24 cellular contexts compared by ENCODE assay signal in the genomic region with DNA sequence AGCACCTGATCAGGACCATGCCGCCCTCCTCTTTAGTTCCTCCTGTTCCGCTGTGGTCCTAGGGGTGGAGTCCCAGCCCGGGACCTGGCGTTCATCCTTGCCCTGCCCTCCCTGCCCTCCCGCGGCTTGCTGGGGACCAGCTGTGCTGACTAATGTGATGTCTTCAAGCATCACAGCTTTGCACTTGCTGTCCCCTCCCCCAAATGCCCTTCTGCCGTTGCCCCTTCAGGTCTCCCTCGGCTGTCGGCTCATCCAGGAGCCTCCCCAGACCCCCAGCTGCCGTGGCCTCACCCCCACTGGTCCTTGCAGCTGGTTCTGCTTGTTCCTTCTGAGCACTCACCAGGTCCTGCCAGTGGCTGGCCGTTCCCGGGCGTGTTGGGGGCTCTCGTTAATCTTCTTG. TPM values are rescaled to one million over a fixed set of nuclear protein-coding genes. Genes with fewer than 3 reads are reported as not detected.
DNase-seq lines count a peak whose midpoint lies in the region; ATAC-seq and TF ChIP-seq lines count a peak whose summit lies in the region.
"Had no signal": no experiment of that assay in that cellular context is flagged by ENCODE, and none has a peak within 500 bp of the region (broad histone marks: within the 10 kb centered on the region; RNA-seq: fewer than 3 reads in every experiment).

No MANE protein-coding gene starts in this region.

- peaks cover 38% of the 10 kb centered on the region for H3K4me1 Mint-ChIP-seq in type B pancreatic cell (ENCODE audit: unreplicated experiment)

- H3K36me3 Mint-ChIP-seq in type B pancreatic cell, result no peaks in the 10 kb centered on the region
- H3K36me3 Mint-ChIP-seq: CD4-positive, CD25-positive, alpha-beta regulatory T cell; memory B cell; natural killer cell treated with Interleukin-12 subunit alpha and Interleukin-12 subunit beta and Interleukin-15 and Interleukin-18, amount 100 ng/mL, for 72 hours had no signal

- peak overlapping the region; percentile 46 for H3K27ac Mint-ChIP-seq in type B pancreatic cell
- H3K27ac Mint-ChIP-seq: activated CD8-positive, alpha-beta T cell treated with anti-CD3 and anti-CD28 coated beads, Interleukin-2, amount 10 ng/mL, durations not matched to agents 7 days and 5 days; endodermal cell; memory B cell; natural killer cell treated with Interleukin-12 subunit alpha and Interleukin-12 subunit beta and Interleukin-15 and Interleukin-18, amount 100 ng/mL, for 72 hours; progenitor cell of endocrine pancreas; T-helper 1 cell treated with Interleukin-12 subunit alpha and Interleukin-12 subunit beta and Interleukin-4 antibody, amounts not matched to agents 30 μg/mL and 1 μg/mL, for 36 hours had no signal

- H3K4me1 ChIP-seq in foreskin keratinocyte, result peaks cover 3% of the 10 kb centered on the region
- H3K4me1 ChIP-seq: SJSA1 had no signal

- H3K9me3 Mint-ChIP-seq in type B pancreatic cell, result no peaks in the 10 kb centered on the region
- H3K9me3 Mint-ChIP-seq: activated T-cell treated with anti-CD3 and anti-CD28 coated beads, Interleukin-2, amount 50 U/mL, for 4 hours; CD4-positive, CD25-positive, alpha-beta regulatory T cell; endodermal cell; memory B cell; natural killer cell treated with Interleukin-12 subunit alpha and Interleukin-12 subunit beta and Interleukin-15 and Interleukin-18, amount 100 ng/mL, for 72 hours; T-helper 1 cell treated with Interleukin-12 subunit alpha and Interleukin-12 subunit beta and Interleukin-4 antibody, amounts not matched to agents 30 μg/mL and 1 μg/mL, for 36 hours had no signal

- no peak for TF ChIP-seq CTCF in type B pancreatic cell (conservative IDR thresholded peaks at IDR 0.05)
- TF ChIP-seq CTCF in foreskin keratinocyte (conservative IDR thresholded peaks at IDR 0.05), result no peak

- ATAC-seq in foreskin keratinocyte, result no peak
- ATAC-seq: activated CD8-positive, alpha-beta T cell treated with anti-CD3 and anti-CD28 coated beads, Interleukin-2, amount 10 ng/mL, durations not matched to agents 7 days and 5 days; activated T-cell treated with anti-CD3 and anti-CD28 coated beads, Interleukin-2, amount 50 U/mL, for 4 hours; natural killer cell treated with Interleukin-12 subunit alpha and Interleukin-12 subunit beta and Interleukin-15 and Interleukin-18, amount 100 ng/mL, for 72 hours had no signal

- H3K27me3 Mint-ChIP-seq in type B pancreatic cell, result no peaks in the 10 kb centered on the region
- H3K27me3 Mint-ChIP-seq: CD4-positive, CD25-positive, alpha-beta regulatory T cell; natural killer cell treated with Interleukin-12 subunit alpha and Interleukin-12 subunit beta and Interleukin-15 and Interleukin-18, amount 100 ng/mL, for 72 hours; progenitor cell of endocrine pancreas had no signal

- DNase-seq in NCI-H82 (lab: John Stamatoyannopoulos, UW), result peak; percentile 54
- no peak for DNase-seq in NCI-H82 treated with DMSO at 0.1 percent for 48 hours (lab: John Stamatoyannopoulos, UW; ENCODE audit: unreplicated experiment)
- peak; percentile 25 for DNase-seq in NCI-H69 (lab: John Stamatoyannopoulos, UW)
- peak; percentile 43 for DNase-seq in glomerular visceral epithelial cell (ENCODE audit: extremely low spot score)
- DNase-seq in type B pancreatic cell (ENCODE audit: extremely low spot score, unreplicated experiment), result no peak
- DNase-seq in foreskin keratinocyte, result no peak
- no peak for DNase-seq in SIG-M5 treated with dmso at 0.1 percent for 504 hours (lab: John Stamatoyannopoulos, UW; ENCODE audit: unreplicated experiment)
- DNase-seq in nucleus accumbens (lab: John Stamatoyannopoulos, UW), result no peak
- DNase-seq: activated CD4-positive, CD25-positive, alpha-beta regulatory T cell; activated CD8-positive, alpha-beta T cell treated with anti-CD3 and anti-CD28 coated beads, Interleukin-2, amount 10 ng/mL, durations not matched to agents 7 days and 5 days; activated naive CD4-positive, alpha-beta T cell treated with anti-CD3 and anti-CD28 coated beads, Interleukin-2, amount 50 U/mL, for 16 hours; activated T-cell treated with anti-CD3 and anti-CD28 coated beads, Interleukin-2, amount 50 U/mL, for 4 hours; CD4-positive, CD25-positive, alpha-beta regulatory T cell; endodermal cell; KG1; kidney; NCI-H748 treated with DMSO at 0.1 percent for 48 hours; small intestine; uterus had no signal

- H3K4me3 Mint-ChIP-seq in type B pancreatic cell, result no peak overlapping the region
- H3K4me3 Mint-ChIP-seq: activated CD8-positive, alpha-beta T cell treated with anti-CD3 and anti-CD28 coated beads, Interleukin-2, amount 10 ng/mL, durations not matched to agents 7 days and 5 days; activated T-cell treated with anti-CD3 and anti-CD28 coated beads, Interleukin-2, amount 50 U/mL, for 4 hours; CD4-positive, CD25-positive, alpha-beta regulatory T cell; endodermal cell; memory B cell; natural killer cell treated with Interleukin-12 subunit alpha and Interleukin-12 subunit beta and Interleukin-15 and Interleukin-18, amount 100 ng/mL, for 72 hours; T-helper 1 cell treated with Interleukin-12 subunit alpha and Interleukin-12 subunit beta and Interleukin-4 antibody, amounts not matched to agents 30 μg/mL and 1 μg/mL, for 36 hours had no signal

- no peak overlapping the region for H3K27ac ChIP-seq in foreskin keratinocyte
- H3K27ac ChIP-seq: SJSA1 had no signal

- H3K27me3 ChIP-seq in foreskin keratinocyte, result no peaks in the 10 kb centered on the region
- H3K27me3 ChIP-seq: SJSA1, uterus had no signal

RNA-seq across cellular contexts. Expression of gene RXRA, which starts 19.9 kb away (rescaled TPM):
- total RNA-seq in type B pancreatic cell (ENCODE audit: low replicate concordance), result 66.9 and 127 TPM in 2 replicates
- 24.1 and 25.2 TPM in 2 replicates for total RNA-seq in foreskin keratinocyte
- polyA plus RNA-seq in foreskin keratinocyte, result 16.5 and 18.3 TPM in 2 replicates

Comparison
In these comparisons a context has a peak if more than half of its experiments do, and no peak if none do; other contexts are left out.
1. DNase-seq: peak in NCI-H82 (single experiment), NCI-H69 (single experiment) and glomerular visceral epithelial cell (single experiment); none in NCI-H82 treated with DMSO at 0.1 percent for 48 hours (single experiment), type B pancreatic cell (single experiment), foreskin keratinocyte (0 of 2), SIG-M5 treated with dmso at 0.1 percent for 504 hours (single experiment) and nucleus accumbens (0 of 56).